1 cellular context compared by ENCODE assay signal in genomic region chr5:149382517-149383220, GRCh38.
TF ChIP-seq lines count a peak whose summit lies in the region.

No MANE protein-coding gene starts in this region.

TF ChIP-seq in H1, 55 proteins besides CTCF, POLR2A, EP300 and RAD21:
- TF ChIP-seq NANOG (IDR thresholded peaks at IDR 0.05; ENCODE audit: insufficient read depth, low read depth, low read length, poor library complexity, severe bottlenecking): no peak
- TF ChIP-seq CEBPB (IDR thresholded peaks at IDR 0.05; ENCODE audit: low read depth, low read length): no peak
- no peak for TF ChIP-seq KDM5A (IDR thresholded peaks at IDR 0.05; ENCODE audit: low read length)
- TF ChIP-seq RFX5 (IDR thresholded peaks at IDR 0.05; ENCODE audit: borderline replicate concordance, low read depth, low read length): no peak
- no peak for TF ChIP-seq CBX5 (IDR thresholded peaks at IDR 0.05; ENCODE audit: low read depth, low read length)
- TF ChIP-seq CREB1 (IDR thresholded peaks at IDR 0.05): no peak
